In the genomic region with DNA sequence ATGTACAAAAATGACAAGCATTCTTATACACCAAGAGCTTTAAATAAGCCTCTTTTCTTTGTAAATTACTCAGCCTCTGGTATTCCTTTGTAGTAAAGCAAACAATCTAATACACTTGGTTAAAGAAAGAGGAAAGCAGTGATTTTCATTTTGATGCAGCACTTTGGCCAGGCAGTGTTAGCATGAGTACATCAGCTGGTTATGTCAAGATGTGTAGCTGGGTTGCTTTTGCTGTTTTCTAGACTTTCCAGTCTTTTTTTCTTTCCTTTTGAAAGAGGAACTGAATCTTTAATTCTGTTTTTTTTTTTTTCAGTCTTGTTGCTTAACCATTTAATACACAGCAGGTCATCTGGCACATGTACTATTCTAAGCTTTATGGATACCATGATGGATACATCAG, we compare ENCODE assay signal across 25 cellular contexts.
"Had no signal": no experiment of that assay in that cellular context is flagged by ENCODE, and none has a peak within 500 bp of the region (broad histone marks: within the 10 kb centered on the region; RNA-seq: fewer than 3 reads in every experiment).

No MANE protein-coding gene starts in this region.

- H3K36me3 Mint-ChIP-seq: activated CD8-positive, alpha-beta memory T cell treated with anti-CD3 and anti-CD28 coated beads, Interleukin-2, amount 10 ng/mL, durations not matched to agents 7 days and 5 days; activated naive CD4-positive, alpha-beta T cell treated with anti-CD3 and anti-CD28 coated beads, Interleukin-2, amount 10 ng/mL, durations not matched to agents 7 days and 5 days; memory B cell; stimulated activated memory B cell treated with anti-CD40 and anti-IgM and Interleukin-4, amounts not matched to agents 10 μg/mL and 1 μg/mL and 100 μg/mL, for 72 hours had no signal

- H3K4me3 ChIP-seq: cardiac muscle cell, heart left ventricle, mucosa of descending colon, testis, uterus had no signal

- ATAC-seq: activated CD4-positive, CD25-positive, alpha-beta regulatory T cell treated with anti-CD3 and anti-CD28 coated beads, Interleukin-2, amount 50 U/mL, for 24 hours; activated CD8-positive, alpha-beta memory T cell treated with anti-CD3 and anti-CD28 coated beads, Interleukin-2, amount 10 ng/mL, durations not matched to agents 7 days and 5 days; activated CD8-positive, alpha-beta T cell treated with anti-CD3 and anti-CD28 coated beads for 36 hours; heart left ventricle; left cardiac atrium; mucosa of descending colon; sciatic nerve; stimulated activated memory B cell treated with anti-CD40 and anti-IgM and Interleukin-4, amounts not matched to agents 10 μg/mL and 1 μg/mL and 100 μg/mL, for 72 hours had no signal

- H3K4me3 Mint-ChIP-seq: activated CD4-positive, alpha-beta T cell treated with anti-CD3 and anti-CD28 coated beads, Interleukin-2, amount 10 ng/mL, durations not matched to agents 7 days and 5 days; activated CD8-positive, alpha-beta memory T cell treated with anti-CD3 and anti-CD28 coated beads, Interleukin-2, amount 10 ng/mL, durations not matched to agents 7 days and 5 days; activated CD8-positive, alpha-beta T cell treated with anti-CD3 and anti-CD28 coated beads for 36 hours; activated naive CD4-positive, alpha-beta T cell treated with anti-CD3 and anti-CD28 coated beads, Interleukin-2, amount 10 ng/mL, durations not matched to agents 7 days and 5 days; memory B cell; nephron progenitor cell; stimulated activated memory B cell treated with anti-CD40 and anti-IgM and Interleukin-4, amounts not matched to agents 10 μg/mL and 1 μg/mL and 100 μg/mL, for 72 hours had no signal

- DNase-seq: activated CD4-positive, alpha-beta T cell treated with anti-CD3 and anti-CD28 coated beads, Interleukin-2, amount 10 ng/mL, durations not matched to agents 7 days and 5 days; activated CD8-positive, alpha-beta memory T cell treated with anti-CD3 and anti-CD28 coated beads, Interleukin-2, amount 10 ng/mL, durations not matched to agents 7 days and 5 days; activated CD8-positive, alpha-beta T cell treated with anti-CD3 and anti-CD28 coated beads for 36 hours; activated effector memory CD4-positive, alpha-beta T cell treated with anti-CD3 and anti-CD28 coated beads, Interleukin-2, amount 50 U/mL, for 16 hours; activated naive CD4-positive, alpha-beta T cell treated with anti-CD3 and anti-CD28 coated beads, Interleukin-2, amount 10 ng/mL, durations not matched to agents 7 days and 5 days; activated T-cell treated with anti-CD3 and anti-CD28 coated beads for 4 hours; cortex of kidney; heart left ventricle; islet precursor cell; left cardiac atrium; mucosa of descending colon; nephron progenitor cell; nucleus accumbens; posterior cingulate gyrus; small intestine; stimulated activated CD4-positive, alpha-beta T cell treated with anti-CD3 and anti-CD28 coated beads, Interleukin-15, amount 100 ng/mL, for 24 hours; testis; trophoblast cell; uterus had no signal

- H3K4me1 Mint-ChIP-seq: activated CD4-positive, alpha-beta T cell treated with anti-CD3 and anti-CD28 coated beads, Interleukin-2, amount 10 ng/mL, durations not matched to agents 7 days and 5 days; activated CD8-positive, alpha-beta memory T cell treated with anti-CD3 and anti-CD28 coated beads, Interleukin-2, amount 10 ng/mL, durations not matched to agents 7 days and 5 days; activated naive CD4-positive, alpha-beta T cell treated with anti-CD3 and anti-CD28 coated beads, Interleukin-2, amount 10 ng/mL, durations not matched to agents 7 days and 5 days; memory B cell; nephron progenitor cell; stimulated activated memory B cell treated with anti-CD40 and anti-IgM and Interleukin-4, amounts not matched to agents 10 μg/mL and 1 μg/mL and 100 μg/mL, for 72 hours had no signal

- H3K4me1 ChIP-seq: heart left ventricle, testis, uterus had no signal

- H3K9me3 ChIP-seq: heart left ventricle, mucosa of descending colon, testis, uterus had no signal

- H3K27me3 ChIP-seq: cardiac muscle cell, testis, uterus had no signal

- H3K27ac Mint-ChIP-seq: activated CD4-positive, alpha-beta T cell treated with anti-CD3 and anti-CD28 coated beads, Interleukin-2, amount 10 ng/mL, durations not matched to agents 7 days and 5 days; activated CD8-positive, alpha-beta memory T cell treated with anti-CD3 and anti-CD28 coated beads, Interleukin-2, amount 10 ng/mL, durations not matched to agents 7 days and 5 days; activated CD8-positive, alpha-beta T cell treated with anti-CD3 and anti-CD28 coated beads for 36 hours; activated naive CD4-positive, alpha-beta T cell treated with anti-CD3 and anti-CD28 coated beads, Interleukin-2, amount 10 ng/mL, durations not matched to agents 7 days and 5 days; memory B cell; nephron progenitor cell; stimulated activated memory B cell treated with anti-CD40 and anti-IgM and Interleukin-4, amounts not matched to agents 10 μg/mL and 1 μg/mL and 100 μg/mL, for 72 hours had no signal

- H3K27ac ChIP-seq: cardiac muscle cell, heart left ventricle, testis, uterus, VCaP had no signal

- H3K36me3 ChIP-seq: cardiac muscle cell, heart left ventricle, uterus had no signal

- H3K27me3 Mint-ChIP-seq: activated CD4-positive, alpha-beta T cell treated with anti-CD3 and anti-CD28 coated beads, Interleukin-2, amount 10 ng/mL, durations not matched to agents 7 days and 5 days; activated CD8-positive, alpha-beta memory T cell treated with anti-CD3 and anti-CD28 coated beads, Interleukin-2, amount 10 ng/mL, durations not matched to agents 7 days and 5 days; activated CD8-positive, alpha-beta T cell treated with anti-CD3 and anti-CD28 coated beads for 36 hours; activated naive CD4-positive, alpha-beta T cell treated with anti-CD3 and anti-CD28 coated beads, Interleukin-2, amount 10 ng/mL, durations not matched to agents 7 days and 5 days; memory B cell; stimulated activated memory B cell treated with anti-CD40 and anti-IgM and Interleukin-4, amounts not matched to agents 10 μg/mL and 1 μg/mL and 100 μg/mL, for 72 hours had no signal

- H3K9me3 Mint-ChIP-seq: activated CD4-positive, alpha-beta T cell treated with anti-CD3 and anti-CD28 coated beads, Interleukin-2, amount 10 ng/mL, durations not matched to agents 7 days and 5 days; activated CD8-positive, alpha-beta T cell treated with anti-CD3 and anti-CD28 coated beads for 36 hours; nephron progenitor cell; stimulated activated memory B cell treated with anti-CD40 and anti-IgM and Interleukin-4, amounts not matched to agents 10 μg/mL and 1 μg/mL and 100 μg/mL, for 72 hours had no signal
